29 cellular contexts compared by ENCODE assay signal in genomic region chr3:81237193-81237592, GRCh38.
"Had no signal": no experiment of that assay in that cellular context is flagged by ENCODE, and none has a peak within 500 bp of the region (broad histone marks: within the 10 kb centered on the region; RNA-seq: fewer than 3 reads in every experiment).

No MANE protein-coding gene starts in this region.

- H3K4me1 Mint-ChIP-seq: memory B cell, nephron had no signal

- H3K27ac Mint-ChIP-seq: activated naive CD8-positive, alpha-beta T cell; activated T-helper 2 cell treated with anti-CD3 and anti-CD28 coated beads, Interferon-gamma antibody, Interleukin-2, Interleukin-4, amounts not matched to agents 10 μg/mL and 5 μg/mL and 100 μg/mL, durations not matched to agents 14 hours and 24 hours and 36 hours; memory B cell; nephron; T-helper 2 cell treated with Interferon-gamma antibody and Interleukin-4, amounts not matched to agents 5 μg/mL and 100 μg/mL, for 36 hours had no signal

- H3K4me3 ChIP-seq: adrenal gland, dorsolateral prefrontal cortex, esophagus squamous epithelium, gastroesophageal sphincter, heart left ventricle, thyroid gland had no signal

- DNase-seq: activated CD4-positive, alpha-beta T cell treated with anti-CD3 and anti-CD28 coated beads for 1 hour; activated CD4-positive, alpha-beta T cell treated with anti-CD3 and anti-CD28 coated beads, Interleukin-2, amount 50 U/mL, for 4 hours; activated CD8-positive, alpha-beta memory T cell treated with anti-CD3 and anti-CD28 coated beads for 24 hours; activated CD8-positive, alpha-beta memory T cell treated with anti-CD3 and anti-CD28 coated beads, Interleukin-2, amount 50 U/mL, for 48 hours; activated naive CD4-positive, alpha-beta T cell; activated T-cell treated with anti-CD3 and anti-CD28 coated beads, Interleukin-2, amount 50 U/mL, for 4 hours; adrenal gland; central memory CD4-positive, alpha-beta T cell; dorsolateral prefrontal cortex; esophagus squamous epithelium; heart left ventricle; islet precursor cell; left colon; right cardiac atrium; stimulated activated CD4-positive, alpha-beta T cell treated with anti-CD3 and anti-CD28 coated beads, Interleukin-12 subunit alpha, Interleukin-12 subunit beta, amount 100 ng/mL, for 4 hours; stimulated activated CD4-positive, alpha-beta T cell treated with anti-CD3 and anti-CD28 coated beads, Interleukin-4, amount 100 ng/mL, for 4 hours; stimulated activated naive CD8-positive, alpha-beta T cell treated with anti-CD3 and anti-CD28 coated beads, Interleukin-15, Interleukin-2, amounts not matched to agents 100 U/mL and 50 U/mL, for 24 hours; thyroid gland had no signal

- H3K9ac ChIP-seq: parathyroid adenoma had no signal

- H3K9me3 ChIP-seq: adrenal gland, esophagus squamous epithelium, gastroesophageal sphincter, heart left ventricle, neutrophil, thyroid gland had no signal

- H2AFZ ChIP-seq: parathyroid adenoma had no signal

- H3K36me3 ChIP-seq: adrenal gland, esophagus squamous epithelium, gastroesophageal sphincter, heart left ventricle, neutrophil, thyroid gland had no signal

- H3K27me3 ChIP-seq: adrenal gland, dorsolateral prefrontal cortex, esophagus squamous epithelium, gastroesophageal sphincter, heart left ventricle, neutrophil, thyroid gland had no signal

- H3K4me1 ChIP-seq: adrenal gland, esophagus squamous epithelium, gastroesophageal sphincter, heart left ventricle, parathyroid adenoma, thyroid gland had no signal

- H3K36me3 Mint-ChIP-seq: activated naive CD8-positive, alpha-beta T cell; memory B cell had no signal

- H3K79me2 ChIP-seq: parathyroid adenoma had no signal

- H3K27me3 Mint-ChIP-seq: activated naive CD8-positive, alpha-beta T cell; memory B cell had no signal

- H3K4me3 Mint-ChIP-seq: activated naive CD8-positive, alpha-beta T cell; activated T-cell treated with anti-CD3 and anti-CD28 coated beads, Interleukin-2, amount 50 U/mL, for 4 hours; memory B cell; nephron; T-helper 2 cell treated with Interferon-gamma antibody and Interleukin-4, amounts not matched to agents 5 μg/mL and 100 μg/mL, for 36 hours had no signal

- ATAC-seq: activated T-cell treated with anti-CD3 and anti-CD28 coated beads, Interleukin-2, amount 50 U/mL, for 4 hours; gastroesophageal sphincter; heart left ventricle; left colon; right cardiac atrium; stimulated activated naive CD8-positive, alpha-beta T cell treated with anti-CD3 and anti-CD28 coated beads, Interleukin-15, Interleukin-2, amounts not matched to agents 100 U/mL and 50 U/mL, for 24 hours had no signal

- H3K9me3 Mint-ChIP-seq: nephron had no signal

- FAIRE-seq: astrocyte, colon, TTC549 had no signal

- H3K27ac ChIP-seq: adrenal gland, dorsolateral prefrontal cortex, esophagus squamous epithelium, gastroesophageal sphincter, heart left ventricle, neutrophil, parathyroid adenoma, thyroid gland had no signal
